Comparison of ENCODE assay signal across 24 cellular contexts in genomic region chr21:45383111-45383614, GRCh38. TPM values are rescaled to one million over a fixed set of nuclear protein-coding genes. Genes with fewer than 3 reads are reported as not detected.
DNase-seq lines count a peak whose midpoint lies in the region; ATAC-seq and TF ChIP-seq lines count a peak whose summit lies in the region.
"Had no signal": no experiment of that assay in that cellular context is flagged by ENCODE, and none has a peak within 500 bp of the region (broad histone marks: within the 10 kb centered on the region; RNA-seq: fewer than 3 reads in every experiment).

No MANE protein-coding gene starts in this region.

- H3K79me2 ChIP-seq in neural progenitor cell (ENCODE audit: low read depth), result no peaks in the 10 kb centered on the region

- peak overlapping the region in 8 of 11 experiments; percentile 49 to 77 (median 68); a peak in 16 of 22 replicates for H3K4me2 ChIP-seq in BLaER1 treated with 17β-estradiol and CSF1 and Interleukin-3, amounts not matched to agents 10 nM and 100 nM
- no peak overlapping the region for H3K4me2 ChIP-seq in neural progenitor cell

- peaks cover 0 to 24% (median 0%) of the 10 kb centered on the region in 11 experiments; a peak in 3 of 22 replicates for H4K20me1 ChIP-seq in BLaER1 treated with 17β-estradiol and CSF1 and Interleukin-3, amounts not matched to agents 10 nM and 100 nM
- H4K20me1 ChIP-seq in neural progenitor cell (ENCODE audit: low read depth), result peaks cover 4% of the 10 kb centered on the region

- H3K9ac ChIP-seq in BLaER1 treated with 17β-estradiol and CSF1 and Interleukin-3, amounts not matched to agents 10 nM and 100 nM, result peak overlapping the region in 2 of 11 experiments; percentile 8 to 35; a peak in 2 of 22 replicates
- H3K9ac ChIP-seq in NT2/D1 (ENCODE audit: insufficient read length, low read depth) (peak overlapping the region; percentile 52), neural progenitor cell (no peak overlapping the region)

- peak overlapping the region; percentile 72 for H2AFZ ChIP-seq in neural progenitor cell (replicated peaks)

- H3K27me3 Mint-ChIP-seq in neural progenitor cell (ENCODE audit: insufficient read depth, low read depth), result peaks cover 17% of the 10 kb centered on the region

- H3K27me3 ChIP-seq in BLaER1 treated with 17β-estradiol and CSF1 and Interleukin-3, amounts not matched to agents 10 nM and 100 nM, result peaks cover 0 to 35% (median 12%) of the 10 kb centered on the region in 11 experiments; a peak in 13 of 22 replicates
- H3K27me3 ChIP-seq in NT2/D1 (ENCODE audit: insufficient read depth, insufficient read length) (peaks cover 43% of the 10 kb centered on the region), neural progenitor cell (no peaks in the 10 kb centered on the region)
- H3K27me3 ChIP-seq: esophagus muscularis mucosa, SJSA1 had no signal

- intact Hi-C loops in left cardiac atrium (cut with DNase I), result no loop called here

- no peak for DNase-seq in NT2/D1 (ENCODE audit: low read depth, low spot score)
- peak; percentile 5 for DNase-seq in left cardiac atrium
- no peak for DNase-seq in neural progenitor cell (ENCODE audit: low spot score)
- no peak for DNase-seq in NCI-H1436 (lab: John Stamatoyannopoulos, UW)
- DNase-seq in glomerular visceral epithelial cell (ENCODE audit: extremely low spot score), result no peak
- DNase-seq in NCI-H345 treated with DMSO at 0.1 percent for 48 hours (lab: John Stamatoyannopoulos, UW; ENCODE audit: unreplicated experiment), result no peak
- DNase-seq: activated CD4-positive, alpha-beta T cell treated with anti-CD3 and anti-CD28 coated beads for 4 hours; CD8-positive, alpha-beta T cell; DMS153; effector memory CD4-positive, alpha-beta T cell; KBM-7; midbrain; MM.1S; NCI-H774; PC-3; stimulated activated CD4-positive, alpha-beta T cell treated with anti-CD3 and anti-CD28 coated beads, Interleukin-4, amount 100 ng/mL, for 1 hour; stimulated activated naive CD4-positive, alpha-beta T cell had no signal

- no peak overlapping the region for H3K4me3 Mint-ChIP-seq in neural progenitor cell
- H3K4me3 Mint-ChIP-seq: activated naive CD8-positive, alpha-beta T cell; CD8-positive, alpha-beta T cell had no signal

- H3F3A ChIP-seq in neural progenitor cell (ENCODE audit: low read depth), result peaks cover 15% of the 10 kb centered on the region

- TF ChIP-seq CTCF in neural progenitor cell (IDR thresholded peaks at IDR 0.05), result no peak

- H3K36me3 Mint-ChIP-seq in neural progenitor cell, result no peaks in the 10 kb centered on the region
- H3K36me3 Mint-ChIP-seq: activated naive CD8-positive, alpha-beta T cell; CD8-positive, alpha-beta T cell had no signal

- no peak for ATAC-seq in left cardiac atrium
- ATAC-seq in HG02571 (IDR thresholded peaks at IDR 0.05; ENCODE audit: unreplicated experiment), result no peak
- ATAC-seq: CD8-positive, alpha-beta T cell; gastrocnemius medialis; PC-3 had no signal

- H3K36me3 ChIP-seq in BLaER1 treated with 17β-estradiol and CSF1 and Interleukin-3, amounts not matched to agents 10 nM and 100 nM, result no peaks in the 10 kb centered on the region
- no peaks in the 10 kb centered on the region for H3K36me3 ChIP-seq in NT2/D1 (ENCODE audit: insufficient read depth, insufficient read length, low read length)
- H3K36me3 ChIP-seq in neural progenitor cell, result no peaks in the 10 kb centered on the region
- H3K36me3 ChIP-seq: esophagus muscularis mucosa, gastrocnemius medialis, HAP-1, SJSA1 had no signal

- H3K4me3 ChIP-seq in BLaER1 treated with 17β-estradiol and CSF1 and Interleukin-3, amounts not matched to agents 10 nM and 100 nM, result no peak overlapping the region
- H3K4me3 ChIP-seq in NT2/D1 (ENCODE audit: insufficient read length, low read depth), result no peak overlapping the region
- H3K4me3 ChIP-seq in neural progenitor cell, result no peak overlapping the region
- H3K4me3 ChIP-seq: esophagus muscularis mucosa, gastrocnemius medialis, HAP-1, SJSA1 had no signal

- no peak overlapping the region for H3K27ac Mint-ChIP-seq in neural progenitor cell
- H3K27ac Mint-ChIP-seq: activated naive CD8-positive, alpha-beta T cell; CD8-positive, alpha-beta T cell had no signal

- H3K27ac ChIP-seq in BLaER1 treated with 17β-estradiol and CSF1 and Interleukin-3, amounts not matched to agents 10 nM and 100 nM, result no peak overlapping the region
- H3K27ac ChIP-seq in neural progenitor cell, result no peak overlapping the region
- H3K27ac ChIP-seq: esophagus muscularis mucosa, gastrocnemius medialis, SJSA1 had no signal

- no peaks in the 10 kb centered on the region for H3K9me3 ChIP-seq in BLaER1 treated with 17β-estradiol and CSF1 and Interleukin-3, amounts not matched to agents 10 nM and 100 nM (replicated peaks in 1 of 11)
- H3K9me3 ChIP-seq in NT2/D1 (ENCODE audit: insufficient read depth, low read length), result no peaks in the 10 kb centered on the region
- no peaks in the 10 kb centered on the region for H3K9me3 ChIP-seq in neural progenitor cell (ENCODE audit: low read depth)
- H3K9me3 ChIP-seq: esophagus muscularis mucosa, gastrocnemius medialis, HAP-1, SJSA1 had no signal

- peaks cover 0 to 44% (median 32%) of the 10 kb centered on the region in 10 experiments; a peak in 19 of 20 replicates for H3K4me1 ChIP-seq in BLaER1 treated with 17β-estradiol and CSF1 and Interleukin-3, amounts not matched to agents 10 nM and 100 nM
- H3K4me1 ChIP-seq in NT2/D1 (ENCODE audit: insufficient read depth, insufficient read length) (peaks cover 41% of the 10 kb centered on the region), neural progenitor cell (peaks cover 19% of the 10 kb centered on the region)

- H3K4me1 Mint-ChIP-seq in neural progenitor cell, result peaks cover 29% of the 10 kb centered on the region

- H3K9me3 Mint-ChIP-seq in neural progenitor cell, result peaks cover 4% of the 10 kb centered on the region
- H3K9me3 Mint-ChIP-seq: CD8-positive, alpha-beta T cell had no signal

RNA-seq across cellular contexts. Expression of gene COL18A1, which starts 21.8 kb away (rescaled TPM):
- total RNA-seq in left cardiac atrium (100 to 1,000 TPM in 1 of 2 donors, 10 to 100 TPM in 1; 53.4 to 104 TPM), neural progenitor cell (ENCODE audit: low replicate concordance) (52.6 and 291 TPM in 2 replicates)
